In the genomic region with DNA sequence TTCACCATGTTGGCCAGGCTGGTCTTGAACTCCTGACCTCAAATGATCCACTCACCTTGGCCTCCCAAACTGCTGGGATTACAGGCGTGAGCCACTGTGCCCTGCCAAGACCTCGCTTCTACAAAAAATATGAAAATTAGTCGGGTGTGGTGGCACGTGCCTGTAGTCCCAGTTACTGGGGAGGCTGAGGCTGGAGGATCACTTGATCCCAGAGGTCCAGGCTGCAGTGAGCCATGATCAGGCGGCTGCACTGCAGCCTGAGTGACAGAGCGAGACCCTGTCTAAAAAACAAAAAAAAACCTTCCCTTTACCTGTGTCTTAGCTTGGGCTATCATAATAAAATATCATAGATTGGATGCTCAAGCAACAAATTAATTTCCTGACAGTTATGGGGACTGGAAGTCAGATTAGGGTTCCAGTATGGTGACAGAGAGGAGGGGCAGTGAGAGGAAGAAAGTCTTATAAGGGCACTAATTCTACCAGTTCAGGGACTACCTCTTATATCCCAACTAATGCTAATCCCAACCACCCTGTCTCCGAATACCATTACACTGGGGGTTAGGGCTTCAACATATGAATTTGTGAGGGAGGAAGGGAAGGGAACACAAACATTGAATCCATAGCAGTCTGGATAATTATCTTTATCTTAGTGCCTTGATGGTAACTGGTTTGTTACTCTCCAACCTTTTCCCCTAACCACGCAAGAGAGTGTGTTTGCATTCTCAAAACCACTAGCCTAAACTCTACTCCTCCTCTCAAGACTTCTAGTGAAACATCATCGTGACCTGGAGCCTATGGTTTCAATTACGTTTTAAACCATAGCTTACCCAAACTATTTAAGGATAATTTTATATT, we compare ENCODE assay signal across 6 cellular contexts. TPM values are rescaled to one million over a fixed set of nuclear protein-coding genes. Genes with fewer than 3 reads are reported as not detected.
DNase-seq lines count a peak whose midpoint lies in the region; ATAC-seq and TF ChIP-seq lines count a peak whose summit lies in the region.

No MANE protein-coding gene starts in this region.

- H3K36me3 ChIP-seq in MG63 (peaks cover 36% of the 10 kb centered on the region), colonic mucosa (no peaks in the 10 kb centered on the region)

- H3K9me3 ChIP-seq in MG63 (no peaks in the 10 kb centered on the region), colonic mucosa (no peaks in the 10 kb centered on the region)

- no peaks in the 10 kb centered on the region for H3K4me1 ChIP-seq in colonic mucosa

- TF ChIP-seq CTCF in colonic mucosa (IDR thresholded peaks at IDR 0.05), result no peak

- H3K9ac ChIP-seq in colonic mucosa (ENCODE audit: low read depth in 2 of 2, low read length in 2 of 2), result peak overlapping the region; percentile 72 to 93

- H3K4me3 ChIP-seq in MG63 (peak overlapping the region; percentile 84), colonic mucosa (peak overlapping the region; percentile 56), skeletal muscle cell (ENCODE audit: low read depth, low read length) (peak overlapping the region; percentile 69)

- intact Hi-C loops in colonic mucosa (cut with DNase I), result no loop called here

- no peak for DNase-seq in MG63
- DNase-seq in colonic mucosa, result no peak
- DNase-seq in skeletal muscle cell (ENCODE audit: low read depth), result no peak
- DNase-seq in NCI-H1105 treated with DMSO at 0.1 percent for 48 hours (lab: John Stamatoyannopoulos, UW), result no peak
- no peak for DNase-seq in activated gamma-delta T cell treated with Interleukin-2 at 50 U/mL for 16 hours

- H3K27ac ChIP-seq in colonic mucosa, result peak overlapping the region; percentile 84

- H3K27me3 ChIP-seq in MG63 (no peaks in the 10 kb centered on the region), colonic mucosa (no peaks in the 10 kb centered on the region)

- no peak for ATAC-seq in GM19455 (IDR thresholded peaks at IDR 0.05; ENCODE audit: unreplicated experiment)

RNA-seq across cellular contexts. Expression of a gene that starts 1.0 kb away (rescaled TPM):
- 105 and 170 TPM in 2 replicates for total RNA-seq in MG63 (2014; rRNA removed; shearing (Covaris generic); ENCODE audit: low replicate concordance)
- 10 to 100 TPM; 68.4 to 99.8 TPM for total RNA-seq in colonic mucosa

RNA-seq across cellular contexts. Expression of a gene that starts 10.7 kb away (rescaled TPM):
- total RNA-seq in MG63 (2014; rRNA removed; shearing (Covaris generic); ENCODE audit: low replicate concordance), result 10.0 and 48.6 TPM in 2 replicates
- 10 to 100 TPM; 12.3 to 31.3 TPM for total RNA-seq in colonic mucosa

RNA-seq across cellular contexts. Expression of a gene that starts 11.0 kb away (rescaled TPM):
- total RNA-seq in MG63 (2014; rRNA removed; shearing (Covaris generic); ENCODE audit: low replicate concordance), result not detected in 2 replicates
- not detected for total RNA-seq in colonic mucosa

RNA-seq across cellular contexts. Expression of a gene that starts 18.2 kb away (rescaled TPM):
- total RNA-seq in MG63 (2014; rRNA removed; shearing (Covaris generic); ENCODE audit: low replicate concordance), result 18.7 and 20.7 TPM in 2 replicates
- 10 to 100 TPM; 13.6 to 57.9 TPM for total RNA-seq in colonic mucosa

RNA-seq across cellular contexts. Expression of a gene that starts 28.7 kb away (rescaled TPM):
- total RNA-seq in MG63 (2014; rRNA removed; shearing (Covaris generic); ENCODE audit: low replicate concordance), result not detected in 2 replicates
- total RNA-seq in colonic mucosa, result under 1 TPM in 1 of 2 donors, not detected in 1; 0.96 TPM
